19 cellular contexts compared by ENCODE assay signal in the genomic region with DNA sequence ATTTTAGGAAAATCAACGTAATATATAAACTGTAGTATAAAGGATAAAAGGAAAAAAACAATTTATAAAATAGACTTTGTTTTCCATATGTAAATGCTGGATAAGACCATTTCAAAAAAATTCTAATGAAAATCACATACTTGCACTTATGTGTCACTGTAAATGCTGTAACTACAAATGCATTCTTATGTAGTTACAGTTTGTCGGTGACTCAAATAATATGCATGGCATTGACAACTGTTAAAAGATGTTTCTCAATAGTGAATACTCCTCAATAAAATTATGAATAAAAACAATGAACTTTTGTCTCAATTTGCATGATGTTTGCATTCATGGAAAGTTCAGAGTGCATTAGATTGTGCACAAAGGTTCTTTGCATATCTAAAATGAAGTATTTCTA.
"Had no signal": no experiment of that assay in that cellular context is flagged by ENCODE, and none has a peak within 500 bp of the region (broad histone marks: within the 10 kb centered on the region; RNA-seq: fewer than 3 reads in every experiment).

No MANE protein-coding gene starts in this region.

- H3K4me3 ChIP-seq: esophagus muscularis mucosa, thyroid gland had no signal

- H3K27ac ChIP-seq: brain microvascular endothelial cell, esophagus muscularis mucosa, thyroid gland had no signal

- H3K36me3 ChIP-seq: brain microvascular endothelial cell, esophagus muscularis mucosa, thyroid gland had no signal

- H3K27me3 ChIP-seq: brain microvascular endothelial cell, esophagus muscularis mucosa, thyroid gland had no signal

- ATAC-seq: activated CD8-positive, alpha-beta T cell treated with anti-CD3 and anti-CD28 coated beads, Interleukin-2, amount 10 ng/mL, durations not matched to agents 7 days and 5 days; activated naive CD4-positive, alpha-beta T cell treated with anti-CD3 and anti-CD28 coated beads, Interleukin-2, amount 50 U/mL, for 72 hours; activated T-cell treated with anti-CD3 and anti-CD28 coated beads, Interleukin-2, amount 50 U/mL, for 72 hours; natural killer cell treated with Interleukin-12 subunit alpha and Interleukin-12 subunit beta and Interleukin-15 and Interleukin-18, amount 100 ng/mL, for 72 hours; stimulated activated memory B cell treated with anti-CD40 and anti-IgM and Interleukin-4, amounts not matched to agents 10 μg/mL and 1 μg/mL and 100 μg/mL, for 72 hours; T-helper 17 cell had no signal

- H3K9me3 ChIP-seq: esophagus muscularis mucosa, thyroid gland had no signal

- DNase-seq: activated B cell treated with CpG ODN at 0.5 μM for 24 hours; activated CD4-positive, alpha-beta T cell treated with anti-CD3 and anti-CD28 coated beads for 48 hours; activated CD8-positive, alpha-beta memory T cell treated with anti-CD3 and anti-CD28 coated beads, Interleukin-2, amount 50 U/mL, for 48 hours; activated CD8-positive, alpha-beta T cell treated with anti-CD3 and anti-CD28 coated beads, Interleukin-2, amount 10 ng/mL, durations not matched to agents 7 days and 5 days; activated gamma-delta T cell; activated T-cell treated with anti-CD3 and anti-CD28 coated beads, Interleukin-2, amount 50 U/mL, for 72 hours; amygdala; brain microvascular endothelial cell; cerebellar nuclear complex; endodermal cell; foreskin melanocyte; head of caudate nucleus; stimulated activated CD4-positive, alpha-beta T cell treated with anti-CD3 and anti-CD28 coated beads, Interleukin-2, amount 100 ng/mL, for 48 hours; T-helper 17 cell; thyroid gland had no signal

- H3K4me1 ChIP-seq: esophagus muscularis mucosa, thyroid gland had no signal
